In genomic region chr5:154755361-154756202, GRCh38 we compare ENCODE assay signal across 8 cellular contexts. TPM values are rescaled to one million over a fixed set of nuclear protein-coding genes. Genes with fewer than 3 reads are reported as not detected.
DNase-seq lines count a peak whose midpoint lies in the region; ATAC-seq and TF ChIP-seq lines count a peak whose summit lies in the region.

Gene LARP1 (plus strand): TSS chr5:154755377. CDS start chr5:154755758, 381 bp downstream.

- H3K27me3 ChIP-seq in dorsolateral prefrontal cortex: no peaks in the 10 kb centered on the region
- no peaks in the 10 kb centered on the region for H3K27me3 ChIP-seq in lung (ENCODE audit: control insufficient read depth, insufficient read depth)
- no peaks in the 10 kb centered on the region for H3K27me3 ChIP-seq in thoracic aorta (replicated peaks; ENCODE audit: insufficient read depth)

- TF ChIP-seq CTCF in dorsolateral prefrontal cortex (IDR thresholded peaks at IDR 0.05 in 54 of 56, conservative IDR thresholded peaks at IDR 0.05 in 2 of 56; ENCODE audit: low read depth in 1 of 56, partially characterized antibody in 56 of 56) (peak in 4 of 56 donors; percentile 4 to 19 (median 10)), lung (IDR thresholded peaks at IDR 0.05; ENCODE audit: control extremely low read depth, extremely low read depth) (no peak), thoracic aorta (IDR thresholded peaks at IDR 0.05) (no peak)

- peak within 1 kb of the TSS; percentile 98 for H3K27ac Mint-ChIP-seq in activated naive CD4-positive, alpha-beta T cell treated with anti-CD3 and anti-CD28 coated beads for 36 hours

- H3K9me3 Mint-ChIP-seq in activated naive CD4-positive, alpha-beta T cell treated with anti-CD3 and anti-CD28 coated beads for 36 hours: no peaks in the 10 kb centered on the region

- no peaks in the 10 kb centered on the region for H3K9me3 ChIP-seq in lung (ENCODE audit: control insufficient read depth in 2 of 2, insufficient read depth in 1 of 2, low read length in 1 of 2)
- H3K9me3 ChIP-seq in thoracic aorta: no peaks in the 10 kb centered on the region

- DNase-seq in activated naive CD4-positive, alpha-beta T cell treated with anti-CD3 and anti-CD28 coated beads for 36 hours: peak; percentile 27
- no peak for DNase-seq in activated naive CD4-positive, alpha-beta T cell treated with Interleukin-2 at 50 U/mL for 16 hours
- DNase-seq in SW480 (ENCODE audit: low spot score): peak; percentile 41
- DNase-seq in dorsolateral prefrontal cortex: peak in 7 of 10 donors; percentile 26 to 68 (median 39)
- peak; percentile 35 for DNase-seq in lung (ENCODE audit: low spot score)
- DNase-seq in thoracic aorta (ENCODE audit: low spot score): no peak
- no peak for DNase-seq in foreskin melanocyte

- 0 to 1% methylated on average over 57 to 98 of the region's 99 CpGs for WGBS in lung, 2 donors

- no peaks in the 10 kb centered on the region for H3K27me3 Mint-ChIP-seq in activated naive CD4-positive, alpha-beta T cell treated with anti-CD3 and anti-CD28 coated beads for 36 hours (ENCODE audit: low read depth)

- H3K4me1 ChIP-seq in lung (ENCODE audit: control insufficient read depth in 2 of 2, insufficient read depth in 2 of 2, low read length in 2 of 2) (peaks cover 5 to 11% of the 10 kb centered on the region in 2 donors), thoracic aorta (ENCODE audit: control insufficient read depth in 1 of 2, low read depth in 2 of 2) (peaks cover 20 to 41% of the 10 kb centered on the region in 2 donors)

- H3K27ac ChIP-seq in dorsolateral prefrontal cortex (peak within 1 kb of the TSS; percentile 83 to 99 (median 97)), lung (ENCODE audit: low read depth in 1 of 2, low read length in 1 of 2) (peak within 1 kb of the TSS; percentile 97 to 98), thoracic aorta (peak within 1 kb of the TSS; percentile 94 to 95)

- H3K36me3 Mint-ChIP-seq in activated naive CD4-positive, alpha-beta T cell treated with anti-CD3 and anti-CD28 coated beads for 36 hours (ENCODE audit: low read depth): peaks cover 17% of the 10 kb centered on the region

- peaks cover 40% of the 10 kb centered on the region for H3K4me1 Mint-ChIP-seq in activated naive CD4-positive, alpha-beta T cell treated with anti-CD3 and anti-CD28 coated beads for 36 hours (ENCODE audit: low read depth)

- H3K4me3 ChIP-seq in dorsolateral prefrontal cortex: peak within 1 kb of the TSS; percentile 79 to 99 (median 94)
- peak within 1 kb of the TSS; percentile 99 for H3K4me3 ChIP-seq in lung
- peak within 1 kb of the TSS; percentile 91 for H3K4me3 ChIP-seq in thoracic aorta

- H3K36me3 ChIP-seq in lung (ENCODE audit: control insufficient read depth in 2 of 2, insufficient read depth in 2 of 2, low read length in 2 of 2) (no peaks in the 10 kb centered on the region), thoracic aorta (no peaks in the 10 kb centered on the region)

- ATAC-seq in HG03064 (IDR thresholded peaks at IDR 0.05; ENCODE audit: low read depth, unreplicated experiment): peak; percentile 17
- peak; percentile 9 for ATAC-seq in lung (ENCODE audit: insufficient read depth, low FRiP score)
- ATAC-seq in thoracic aorta (ENCODE audit: insufficient number of reproducible peaks, low FRiP score, low read depth): peak; percentile 3

- intact Hi-C loops in activated naive CD4-positive, alpha-beta T cell treated with anti-CD3 and anti-CD28 coated beads for 36 hours (cut with micrococcal nuclease): loop anchor here (1.0 to 5.0 kb wide), 8 partner anchors 41 to 553 kb away; partner anchors contain the start of genes CNOT8, MRPL22 and SAP30L
- intact Hi-C loops in dorsolateral prefrontal cortex (cut with DNase I): loop anchor here (1.0 to 10.0 kb wide), 8 partner anchors 57 to 311 kb away; partner anchors contain the start of genes CNOT8 (in 2 of the 2), MRPL22 (in 2 of the 2) and SAP30L (in 1 of the 2)

- CTCF ChIA-PET in activated naive CD4-positive, alpha-beta T cell treated with anti-CD3 and anti-CD28 coated beads for 36 hours (lab: Charles Lee): no interaction called here

- H3K4me3 Mint-ChIP-seq in activated naive CD4-positive, alpha-beta T cell treated with anti-CD3 and anti-CD28 coated beads for 36 hours: peak within 1 kb of the TSS; percentile 97

RNA-seq across cellular contexts. Expression of gene LARP1, which starts in this region (rescaled TPM):
- 100 to 1,000 TPM; 200 to 203 TPM for total RNA-seq in activated naive CD4-positive, alpha-beta T cell treated with anti-CD3 and anti-CD28 coated beads for 36 hours
- total RNA-seq in dorsolateral prefrontal cortex (100 to 1,000 TPM; 151 to 291 (median 236) TPM), lung (100 to 1,000 TPM in 1 of 2 donors, 10 to 100 TPM in 1; 75.7 to 199 TPM), thoracic aorta (100 to 1,000 TPM in 1 of 2 donors, 10 to 100 TPM in 1; 99.8 to 129 TPM)
- polyA plus RNA-seq in lung: 10 to 100 TPM; 30.5 to 47.7 TPM

Comparison
In these comparisons a context has a peak if more than half of its experiments do, and no peak if none do; other contexts are left out.
1. DNase-seq: peak in activated naive CD4-positive, alpha-beta T cell treated with anti-CD3 and anti-CD28 coated beads for 36 hours (single experiment), SW480 (single experiment), dorsolateral prefrontal cortex (7 of 10) and lung (single experiment); none in activated naive CD4-positive, alpha-beta T cell treated with Interleukin-2 at 50 U/mL for 16 hours (single experiment), thoracic aorta (single experiment) and foreskin melanocyte (single experiment).
2. Peak in every context shown above with its lines, with median percentiles within 50 percentile points of each other: ATAC-seq, H3K27ac ChIP-seq and H3K4me3 ChIP-seq.